Comparison of ENCODE assay signal across 8 cellular contexts in the genomic region with DNA sequence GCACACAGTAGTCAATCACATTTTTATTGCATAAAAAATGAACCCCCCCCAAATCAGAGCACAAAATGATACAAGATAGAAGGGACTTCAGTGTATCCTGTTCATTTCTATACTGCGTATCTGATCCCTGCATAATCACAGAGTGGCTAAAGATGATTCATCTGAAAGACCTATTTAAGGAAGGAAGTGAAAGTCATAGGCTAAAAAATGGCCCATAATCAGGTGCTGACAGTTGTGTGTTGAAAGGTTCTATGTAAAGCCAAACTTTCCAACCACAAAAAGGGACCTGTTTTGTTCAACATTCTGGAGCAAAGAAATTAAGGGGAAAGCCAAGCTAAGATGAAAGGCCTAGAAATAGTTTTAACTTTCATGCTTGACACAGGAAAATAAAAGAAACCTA.
DNase-seq lines count a peak whose midpoint lies in the region; ATAC-seq and TF ChIP-seq lines count a peak whose summit lies in the region.

No MANE protein-coding gene starts in this region.

- peak; percentile 85 for ATAC-seq in HG02678 (IDR thresholded peaks at IDR 0.05; ENCODE audit: unreplicated experiment)

- peaks cover 4% of the 10 kb centered on the region for H3K9me3 Mint-ChIP-seq in activated CD4-positive, alpha-beta T cell treated with anti-CD3 and anti-CD28 coated beads, Interleukin-2, amount 10 ng/mL, durations not matched to agents 7 days and 5 days
- no peaks in the 10 kb centered on the region for H3K9me3 Mint-ChIP-seq in mesothelial cell of epicardium

- CTCF ChIA-PET in activated CD4-positive, alpha-beta T cell treated with anti-CD3 and anti-CD28 coated beads, Interleukin-2, amount 10 ng/mL, durations not matched to agents 7 days and 5 days (lab: Charles Lee), result no interaction called here

- peak overlapping the region; percentile 6 for H3K27ac Mint-ChIP-seq in activated CD4-positive, alpha-beta T cell treated with anti-CD3 and anti-CD28 coated beads, Interleukin-2, amount 10 ng/mL, durations not matched to agents 7 days and 5 days
- no peak overlapping the region for H3K27ac Mint-ChIP-seq in mesothelial cell of epicardium

- no peak overlapping the region for H3K4me3 Mint-ChIP-seq in activated CD4-positive, alpha-beta T cell treated with anti-CD3 and anti-CD28 coated beads, Interleukin-2, amount 10 ng/mL, durations not matched to agents 7 days and 5 days
- H3K4me3 Mint-ChIP-seq in mesothelial cell of epicardium, result no peak overlapping the region

- H3K36me3 Mint-ChIP-seq in activated CD4-positive, alpha-beta T cell treated with anti-CD3 and anti-CD28 coated beads, Interleukin-2, amount 10 ng/mL, durations not matched to agents 7 days and 5 days (ENCODE audit: low read depth), result peaks cover 4% of the 10 kb centered on the region
- H3K36me3 Mint-ChIP-seq in mesothelial cell of epicardium, result no peaks in the 10 kb centered on the region

- no peak for DNase-seq in activated CD4-positive, alpha-beta T cell treated with anti-CD3 and anti-CD28 coated beads, Interleukin-2, amount 10 ng/mL, durations not matched to agents 7 days and 5 days
- no peak for DNase-seq in activated CD4-positive, alpha-beta T cell treated with anti-CD3 and anti-CD28 coated beads for 48 hours
- peak; percentile 70 for DNase-seq in NCI-H226
- DNase-seq in fibroblast of peridontal ligament (ENCODE audit: extremely low read depth), result peak; percentile 21
- DNase-seq in LoVo (ENCODE audit: low spot score), result no peak
- no peak for DNase-seq in mesothelial cell of epicardium (ENCODE audit: low spot score in 2 of 2, unreplicated experiment in 2 of 2)
- DNase-seq in DMS153 (lab: John Stamatoyannopoulos, UW), result no peak

- POLR2A ChIA-PET in activated CD4-positive, alpha-beta T cell treated with anti-CD3 and anti-CD28 coated beads, Interleukin-2, amount 10 ng/mL, durations not matched to agents 7 days and 5 days (lab: Charles Lee), result no interaction called here

- H3K4me1 Mint-ChIP-seq in activated CD4-positive, alpha-beta T cell treated with anti-CD3 and anti-CD28 coated beads, Interleukin-2, amount 10 ng/mL, durations not matched to agents 7 days and 5 days, result peaks cover 25% of the 10 kb centered on the region
- peaks cover 5% of the 10 kb centered on the region for H3K4me1 Mint-ChIP-seq in mesothelial cell of epicardium

- no peak for TF ChIP-seq CTCF in mesothelial cell of epicardium (IDR thresholded peaks at IDR 0.05; ENCODE audit: unreplicated experiment)

- H3K27me3 Mint-ChIP-seq in activated CD4-positive, alpha-beta T cell treated with anti-CD3 and anti-CD28 coated beads, Interleukin-2, amount 10 ng/mL, durations not matched to agents 7 days and 5 days, result no peaks in the 10 kb centered on the region
- H3K27me3 Mint-ChIP-seq in mesothelial cell of epicardium (ENCODE audit: low read depth), result peaks cover 1% of the 10 kb centered on the region

Comparison
In these comparisons a context has a peak if more than half of its experiments do, and no peak if none do; other contexts are left out.
1. DNase-seq: peak in NCI-H226 (single experiment) and fibroblast of peridontal ligament (single experiment); none in activated CD4-positive, alpha-beta T cell treated with anti-CD3 and anti-CD28 coated beads, Interleukin-2, amount 10 ng/mL, durations not matched to agents 7 days and 5 days (single experiment), activated CD4-positive, alpha-beta T cell treated with anti-CD3 and anti-CD28 coated beads for 48 hours (single experiment), LoVo (single experiment), mesothelial cell of epicardium (0 of 2) and DMS153 (single experiment).